9 cellular contexts compared by ENCODE assay signal in genomic region chr12:1530592-1531159, GRCh38.
A peak's percentile ranks its signal among the peaks of the same experiment; 100 is the strongest.
DNase-seq lines count a peak whose midpoint lies in the region; ATAC-seq and TF ChIP-seq lines count a peak whose summit lies in the region.
"Had no signal": no experiment of that assay in that cellular context is flagged by ENCODE, and none has a peak within 500 bp of the region (broad histone marks: within the 10 kb centered on the region; RNA-seq: fewer than 3 reads in every experiment).

No MANE protein-coding gene starts in this region.

- H3K27ac ChIP-seq in Panc1 (ENCODE audit: low read length) (no peak overlapping the region), left ventricle myocardium inferior (replicated peaks) (no peak overlapping the region), sigmoid colon (peak overlapping the region in 2 of 4 donors; percentile 44 to 52)

- TF ChIP-seq CTCF in GM10266 (IDR thresholded peaks at IDR 0.05; ENCODE audit: control insufficient read depth, insufficient read depth, low read depth, missing control alignments) (no peak), Panc1 (IDR thresholded peaks at IDR 0.05) (no peak), left ventricle myocardium inferior (IDR thresholded peaks at IDR 0.05; ENCODE audit: borderline replicate concordance) (no peak), sigmoid colon (IDR thresholded peaks at IDR 0.05) (no peak)

- CTCF ChIA-PET in Panc1 (lab: Charles Lee): no interaction called here

- intact Hi-C loops in Panc1 (cut with micrococcal nuclease; ENCODE audit: unreplicated experiment): no loop called here
- intact Hi-C loops in left ventricle myocardium inferior (cut with micrococcal nuclease): no loop called here
- intact Hi-C loops in sigmoid colon (cut with DNase I): no loop called here

- in situ Hi-C loops in Panc1 (cut with HindIII; ENCODE audit: low pct_unique_long_range_greater_than_20kb, low sequenced_read_pairs): no loop called here

- H3K36me3 ChIP-seq in Panc1 (ENCODE audit: control insufficient read depth, insufficient read depth, low read length): no peaks in the 10 kb centered on the region
- no peaks in the 10 kb centered on the region for H3K36me3 ChIP-seq in left ventricle myocardium inferior
- no peaks in the 10 kb centered on the region for H3K36me3 ChIP-seq in sigmoid colon

- DNase-seq in GM10266 (ENCODE audit: extremely low spot score) (peak; percentile 68), Panc1 (ENCODE audit: low read depth, low spot score) (no peak), left ventricle myocardium inferior (no peak), sigmoid colon (no peak), kidney glomerular epithelial cell (lab: John Stamatoyannopoulos, UW) (no peak)
- no peak for DNase-seq in activated naive CD4-positive, alpha-beta T cell treated with anti-CD3 and anti-CD28 coated beads, Interleukin-2, amount 50 U/mL, for 16 hours
- DNase-seq: cortex of kidney had no signal

- H3K9me3 ChIP-seq in Panc1 (ENCODE audit: control insufficient read depth, insufficient read depth, low read depth, low read length): no peaks in the 10 kb centered on the region
- no peaks in the 10 kb centered on the region for H3K9me3 ChIP-seq in left ventricle myocardium inferior (replicated peaks)
- H3K9me3 ChIP-seq in sigmoid colon: no peaks in the 10 kb centered on the region

- TF ChIP-seq EP300 in sigmoid colon (IDR thresholded peaks at IDR 0.05): no peak

- ATAC-seq in Panc1: peak; percentile 6
- ATAC-seq in HG02852 (IDR thresholded peaks at IDR 0.05; ENCODE audit: unreplicated experiment): no peak
- no peak for ATAC-seq in HG03039 (IDR thresholded peaks at IDR 0.05; ENCODE audit: unreplicated experiment)

- H3K27me3 ChIP-seq in Panc1 (ENCODE audit: control insufficient read depth, insufficient read depth, low read length) (no peaks in the 10 kb centered on the region), left ventricle myocardium inferior (ENCODE audit: low read depth) (peaks cover 67% of the 10 kb centered on the region), sigmoid colon (peaks cover 0 to 31% (median 19%) of the 10 kb centered on the region in 3 donors)

- H3K4me1 ChIP-seq in Panc1 (ENCODE audit: control insufficient read depth, insufficient read depth, low read length) (peaks cover 32% of the 10 kb centered on the region), left ventricle myocardium inferior (peaks cover 17% of the 10 kb centered on the region), sigmoid colon (peaks cover 0 to 32% (median 16%) of the 10 kb centered on the region in 4 donors)

- no TSS peak for BruUV-seq in Panc1 (replicated peaks; lab: Mats Ljungman, UMichigan)

- 1% methylated on average over 99 of the region's 99 CpGs for WGBS in sigmoid colon, 2 donors

- H3K4me3 ChIP-seq in Panc1 (ENCODE audit: low read depth in 2 of 2, low read length in 2 of 2) (peak overlapping the region; percentile 51 to 57), left ventricle myocardium inferior (peak overlapping the region; percentile 71), sigmoid colon (peak overlapping the region; percentile 33 to 64 (median 61))

- POLR2A ChIA-PET in Panc1 (lab: Charles Lee): no interaction called here

- no peak for TF ChIP-seq POLR2A in sigmoid colon (IDR thresholded peaks at IDR 0.05)
